Comparison of ENCODE assay signal across 17 cellular contexts in the genomic region with DNA sequence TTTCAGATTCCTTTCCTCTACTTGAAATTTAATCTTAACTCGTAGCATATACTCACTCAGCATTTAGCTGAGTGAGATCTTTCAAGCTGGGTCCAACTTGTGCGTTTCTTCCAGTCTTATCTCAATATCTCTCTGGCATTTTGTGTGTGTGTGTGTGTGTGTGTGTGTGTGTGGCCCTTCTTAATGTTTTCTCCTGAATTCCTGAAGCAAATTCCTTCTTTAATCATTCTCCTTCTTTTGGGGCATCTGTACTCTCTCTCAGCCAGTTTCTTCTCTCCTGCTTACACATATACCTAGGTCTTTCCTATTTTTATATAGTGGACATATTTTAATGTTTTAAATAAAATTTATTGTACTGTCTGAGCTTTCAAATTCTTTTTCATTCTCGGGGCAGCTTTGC.
DNase-seq lines count a peak whose midpoint lies in the region; ATAC-seq and TF ChIP-seq lines count a peak whose summit lies in the region.
"Had no signal": no experiment of that assay in that cellular context is flagged by ENCODE, and none has a peak within 500 bp of the region (broad histone marks: within the 10 kb centered on the region; RNA-seq: fewer than 3 reads in every experiment).

No MANE protein-coding gene starts in this region.

- peak overlapping the region; percentile 27 for H2AFZ ChIP-seq in neuronal stem cell (ENCODE audit: low read length)
- H2AFZ ChIP-seq: GM23248 had no signal

- ATAC-seq in activated naive CD8-positive, alpha-beta T cell treated with anti-CD3 and anti-CD28 coated beads, Interleukin-2, amount 50 U/mL, for 24 hours, result no peak
- ATAC-seq in upper lobe of right lung, result no peak
- ATAC-seq in mucosa of descending colon, result no peak
- ATAC-seq: GM12878 had no signal

- H2BK5ac ChIP-seq in neuronal stem cell (ENCODE audit: low read length), result no peak overlapping the region

- H3K4ac ChIP-seq in neuronal stem cell (ENCODE audit: low read length), result no peak overlapping the region

- no peak for TF ChIP-seq CTCF in upper lobe of right lung (IDR thresholded peaks at IDR 0.05)
- no peak for TF ChIP-seq CTCF in mucosa of descending colon (IDR thresholded peaks at IDR 0.05)

- no peak overlapping the region for H3K23ac ChIP-seq in neuronal stem cell (ENCODE audit: low read depth, low read length, poor library complexity)

- no peaks in the 10 kb centered on the region for H3K9me3 Mint-ChIP-seq in activated naive CD8-positive, alpha-beta T cell treated with anti-CD3 and anti-CD28 coated beads, Interleukin-2, amount 50 U/mL, for 24 hours

- no peak overlapping the region for H2BK12ac ChIP-seq in neuronal stem cell (ENCODE audit: low read length)

- no CpG with 5 or more reads among the region's 3 CpGs for WGBS in neuronal stem cell (ENCODE audit: extremely low coverage in 2 of 2, insufficient read length in 2 of 2, insufficient replicate concordance in 1 of 2), 2 donors

- H4K91ac ChIP-seq in neuronal stem cell (ENCODE audit: low read depth, low read length, poor library complexity), result no peak overlapping the region

- no peak overlapping the region for H4K8ac ChIP-seq in neuronal stem cell (ENCODE audit: low read depth, low read length)

- peak; percentile 14 for DNase-seq in ELF-1 (ENCODE audit: low read depth, low spot score)
- DNase-seq in amniotic epithelial cell (ENCODE audit: low read depth), result peak; percentile 53
- peak; percentile 78 for DNase-seq in islet precursor cell
- DNase-seq in neuronal stem cell (ENCODE audit: low spot score), result no peak
- no peak for DNase-seq in activated naive CD8-positive, alpha-beta T cell treated with anti-CD3 and anti-CD28 coated beads, Interleukin-2, amount 50 U/mL, for 24 hours
- DNase-seq in upper lobe of right lung, result no peak
- no peak for DNase-seq in stimulated activated CD4-positive, alpha-beta T cell treated with anti-CD3 and anti-CD28 coated beads, Interleukin-4, amount 100 ng/mL, for 1 hour
- DNase-seq in mucosa of descending colon, result no peak
- DNase-seq: 8988T; CD4-positive, alpha-beta memory T cell; DMS153; DMS79; GM23248; HCEC 1CT had no signal

- H3K4me3 ChIP-seq in neuronal stem cell (ENCODE audit: low read length in 2 of 2) (no peak overlapping the region), upper lobe of right lung (no peak overlapping the region), mucosa of descending colon (no peak overlapping the region)
- H3K4me3 ChIP-seq: BLaER1, GM12878, GM23248 had no signal

- H3K4me2 ChIP-seq in neuronal stem cell (ENCODE audit: insufficient read depth, low read length, poor library complexity, severe bottlenecking), result no peak overlapping the region
- H3K4me2 ChIP-seq: BLaER1 had no signal

- H3K36me3 ChIP-seq in neuronal stem cell (replicated peaks in 1 of 2; ENCODE audit: control insufficient read depth in 2 of 2, insufficient read depth in 2 of 2, low read length in 2 of 2) (no peaks in the 10 kb centered on the region), upper lobe of right lung (no peaks in the 10 kb centered on the region), mucosa of descending colon (ENCODE audit: low read depth) (no peaks in the 10 kb centered on the region)
- H3K36me3 ChIP-seq: BLaER1 had no signal

- H3K18ac ChIP-seq in neuronal stem cell (ENCODE audit: low read length), result no peak overlapping the region

- peaks cover 4 to 6% of the 10 kb centered on the region in 2 donors for H3K4me1 ChIP-seq in neuronal stem cell (ENCODE audit: control insufficient read depth in 2 of 2, insufficient read depth in 1 of 2, low read depth in 1 of 2, low read length in 2 of 2)
- H3K4me1 ChIP-seq in upper lobe of right lung, result no peaks in the 10 kb centered on the region
- H3K4me1 ChIP-seq in mucosa of descending colon (ENCODE audit: low read depth), result no peaks in the 10 kb centered on the region
- H3K4me1 ChIP-seq: BLaER1 had no signal

- H3K9me3 ChIP-seq in neuronal stem cell (replicated peaks in 1 of 2; ENCODE audit: control insufficient read depth in 2 of 2, insufficient read depth in 1 of 2, low read depth in 1 of 2, low read length in 2 of 2), result no peaks in the 10 kb centered on the region
- no peaks in the 10 kb centered on the region for H3K9me3 ChIP-seq in upper lobe of right lung
- H3K9me3 ChIP-seq in mucosa of descending colon, result no peaks in the 10 kb centered on the region
- H3K9me3 ChIP-seq: BLaER1 had no signal

- no peaks in the 10 kb centered on the region for H3K79me1 ChIP-seq in neuronal stem cell (ENCODE audit: low read depth, low read length)

- no peak overlapping the region for H3K9ac ChIP-seq in neuronal stem cell (ENCODE audit: low read depth, low read length, poor library complexity)
- H3K9ac ChIP-seq: BLaER1, GM23248 had no signal

- H3K14ac ChIP-seq in neuronal stem cell (ENCODE audit: low read length), result no peak overlapping the region

- H3K4me3 Mint-ChIP-seq in activated naive CD8-positive, alpha-beta T cell treated with anti-CD3 and anti-CD28 coated beads, Interleukin-2, amount 50 U/mL, for 24 hours, result no peak overlapping the region
- H3K4me3 Mint-ChIP-seq: CD14-positive monocyte had no signal

- no peaks in the 10 kb centered on the region for H3K36me3 Mint-ChIP-seq in activated naive CD8-positive, alpha-beta T cell treated with anti-CD3 and anti-CD28 coated beads, Interleukin-2, amount 50 U/mL, for 24 hours (ENCODE audit: low read depth)
- H3K36me3 Mint-ChIP-seq: CD14-positive monocyte; CD4-positive, alpha-beta memory T cell had no signal

- no peaks in the 10 kb centered on the region for H3K4me1 Mint-ChIP-seq in activated naive CD8-positive, alpha-beta T cell treated with anti-CD3 and anti-CD28 coated beads, Interleukin-2, amount 50 U/mL, for 24 hours
- H3K4me1 Mint-ChIP-seq: CD14-positive monocyte; CD4-positive, alpha-beta memory T cell had no signal

- H3K27ac ChIP-seq in neuronal stem cell (replicated peaks; ENCODE audit: low read length), result no peak overlapping the region
- H3K27ac ChIP-seq in upper lobe of right lung, result no peak overlapping the region
- H3K27ac ChIP-seq: BLaER1, GM23248 had no signal

- H3K27me3 ChIP-seq in neuronal stem cell (ENCODE audit: control insufficient read depth in 3 of 3, insufficient read depth in 3 of 3, low read depth in 1 of 3, low read length in 3 of 3) (no peaks in the 10 kb centered on the region), upper lobe of right lung (no peaks in the 10 kb centered on the region)
- H3K27me3 ChIP-seq: BLaER1 had no signal

- intact Hi-C loops in upper lobe of right lung (cut with DNase I), result no loop called here
- intact Hi-C loops in mucosa of descending colon (cut with DNase I, micrococcal nuclease), result no loop called here

- no peaks in the 10 kb centered on the region for H3K27me3 Mint-ChIP-seq in activated naive CD8-positive, alpha-beta T cell treated with anti-CD3 and anti-CD28 coated beads, Interleukin-2, amount 50 U/mL, for 24 hours
- H3K27me3 Mint-ChIP-seq: CD4-positive, alpha-beta memory T cell had no signal

- H2AK5ac ChIP-seq in neuronal stem cell (ENCODE audit: low read depth, low read length), result no peak overlapping the region

- no peak overlapping the region for H2BK120ac ChIP-seq in neuronal stem cell (ENCODE audit: low read depth, low read length)

- no peak overlapping the region for H3K27ac Mint-ChIP-seq in activated naive CD8-positive, alpha-beta T cell treated with anti-CD3 and anti-CD28 coated beads, Interleukin-2, amount 50 U/mL, for 24 hours
- H3K27ac Mint-ChIP-seq: CD14-positive monocyte; CD4-positive, alpha-beta memory T cell had no signal

- no peak overlapping the region for H2BK15ac ChIP-seq in neuronal stem cell (ENCODE audit: low read length)

Comparison
In these comparisons a context has a peak if more than half of its experiments do, and no peak if none do; other contexts are left out.
1. DNase-seq: peak in ELF-1 (single experiment), amniotic epithelial cell (single experiment) and islet precursor cell (single experiment); none in neuronal stem cell (single experiment), activated naive CD8-positive, alpha-beta T cell treated with anti-CD3 and anti-CD28 coated beads, Interleukin-2, amount 50 U/mL, for 24 hours (single experiment), upper lobe of right lung (single experiment), stimulated activated CD4-positive, alpha-beta T cell treated with anti-CD3 and anti-CD28 coated beads, Interleukin-4, amount 100 ng/mL, for 1 hour (single experiment) and mucosa of descending colon (0 of 3).